ENCODE assay signal across 18 cellular contexts in genomic region chr2:238167761-238168160, GRCh38. TPM values are rescaled to one million over a fixed set of nuclear protein-coding genes. Genes with fewer than 3 reads are reported as not detected.
DNase-seq lines count a peak whose midpoint lies in the region; ATAC-seq and TF ChIP-seq lines count a peak whose summit lies in the region.
"Had no signal": no experiment of that assay in that cellular context is flagged by ENCODE, and none has a peak within 500 bp of the region (broad histone marks: within the 10 kb centered on the region; RNA-seq: fewer than 3 reads in every experiment).

No MANE protein-coding gene starts in this region.

- ATAC-seq in T-helper 17 cell (no peak), HG03196 (IDR thresholded peaks at IDR 0.05; ENCODE audit: unreplicated experiment) (no peak)
- ATAC-seq in stimulated activated naive B cell treated with anti-CD40 and anti-IgM and Interleukin-4, amounts not matched to agents 10 μg/mL and 1 μg/mL and 100 μg/mL, for 72 hours (replicated peaks), result no peak
- ATAC-seq: sciatic nerve had no signal

- no peak for TF ChIP-seq EP300 in suprapubic skin (IDR thresholded peaks at IDR 0.05)

- H4K20me1 ChIP-seq in GM23248 (ENCODE audit: insufficient read depth), result no peaks in the 10 kb centered on the region

- no peak overlapping the region for H3K9ac ChIP-seq in GM23248

- no peak for TF ChIP-seq CTCF in fibroblast of mammary gland (conservative IDR thresholded peaks at IDR 0.05; ENCODE audit: control insufficient read depth, insufficient read depth, low read depth, low read length)
- TF ChIP-seq CTCF in suprapubic skin (IDR thresholded peaks at IDR 0.05), result no peak

- H3K27me3 Mint-ChIP-seq in T-helper 17 cell, result peaks cover 10% of the 10 kb centered on the region
- peaks cover 18 to 20% of the 10 kb centered on the region in 2 donors for H3K27me3 Mint-ChIP-seq in stimulated activated naive B cell treated with anti-CD40 and anti-IgM and Interleukin-4, amounts not matched to agents 10 μg/mL and 1 μg/mL and 100 μg/mL, for 72 hours
- H3K27me3 Mint-ChIP-seq in activated CD4-positive, alpha-beta T cell treated with anti-CD3 and anti-CD28 coated beads, Interleukin-2, amount 10 ng/mL, durations not matched to agents 24 days and 14 days, result peaks cover 11% of the 10 kb centered on the region

- TF ChIP-seq POLR2A in suprapubic skin (IDR thresholded peaks at IDR 0.05), result no peak

- H3K27ac ChIP-seq in GM23248 (peak overlapping the region; percentile 96; the same call in 1 of the 2 replicates), suprapubic skin (no peak overlapping the region)
- H3K27ac ChIP-seq: testis had no signal

- H3K9me3 Mint-ChIP-seq in stimulated activated naive B cell treated with anti-CD40 and anti-IgM and Interleukin-4, amounts not matched to agents 10 μg/mL and 1 μg/mL and 100 μg/mL, for 72 hours, result no peaks in the 10 kb centered on the region
- no peaks in the 10 kb centered on the region for H3K9me3 Mint-ChIP-seq in activated CD4-positive, alpha-beta T cell treated with anti-CD3 and anti-CD28 coated beads, Interleukin-2, amount 10 ng/mL, durations not matched to agents 24 days and 14 days
- H3K9me3 Mint-ChIP-seq: activated CD4-positive, alpha-beta memory T cell treated with anti-CD3 and anti-CD28 coated beads, Interleukin-2, amount 10 ng/mL, durations not matched to agents 7 days and 5 days; mesothelial cell of epicardium had no signal

- no peaks in the 10 kb centered on the region for H3K9me3 ChIP-seq in GM23248 (ENCODE audit: low read depth)
- H3K9me3 ChIP-seq in T-helper 17 cell (ENCODE audit: control insufficient read depth, low read length, poor library complexity, severe bottlenecking), result no peaks in the 10 kb centered on the region
- H3K9me3 ChIP-seq in suprapubic skin, result no peaks in the 10 kb centered on the region
- H3K9me3 ChIP-seq: heart left ventricle, testis had no signal

- H2AFZ ChIP-seq in GM23248, result no peak overlapping the region

- H3K9me2 ChIP-seq in GM23248 (ENCODE audit: insufficient read depth), result no peaks in the 10 kb centered on the region

- H3K36me3 ChIP-seq in GM23248 (ENCODE audit: low read depth) (peaks cover 4% of the 10 kb centered on the region; the same call in 1 of the 2 replicates), suprapubic skin (peaks cover 51% of the 10 kb centered on the region)

- H3K36me3 Mint-ChIP-seq in T-helper 17 cell (ENCODE audit: low read depth), result peaks cover 6% of the 10 kb centered on the region
- H3K36me3 Mint-ChIP-seq in stimulated activated naive B cell treated with anti-CD40 and anti-IgM and Interleukin-4, amounts not matched to agents 10 μg/mL and 1 μg/mL and 100 μg/mL, for 72 hours, result peaks cover 42 to 61% of the 10 kb centered on the region in 2 donors
- H3K36me3 Mint-ChIP-seq in activated CD4-positive, alpha-beta T cell treated with anti-CD3 and anti-CD28 coated beads, Interleukin-2, amount 10 ng/mL, durations not matched to agents 24 days and 14 days (ENCODE audit: low read depth), result peaks cover 25% of the 10 kb centered on the region

- H3K27ac Mint-ChIP-seq in T-helper 17 cell, result peak overlapping the region; percentile 11
- peak overlapping the region; percentile 20 for H3K27ac Mint-ChIP-seq in stimulated activated naive B cell treated with anti-CD40 and anti-IgM and Interleukin-4, amounts not matched to agents 10 μg/mL and 1 μg/mL and 100 μg/mL, for 72 hours
- no peak overlapping the region for H3K27ac Mint-ChIP-seq in activated CD4-positive, alpha-beta T cell treated with anti-CD3 and anti-CD28 coated beads, Interleukin-2, amount 10 ng/mL, durations not matched to agents 24 days and 14 days
- H3K27ac Mint-ChIP-seq: activated CD4-positive, alpha-beta memory T cell treated with anti-CD3 and anti-CD28 coated beads, Interleukin-2, amount 10 ng/mL, durations not matched to agents 7 days and 5 days; mesothelial cell of epicardium had no signal

- H3K4me3 ChIP-seq in GM23248 (no peak overlapping the region), fibroblast of mammary gland (ENCODE audit: control insufficient read depth, low read depth, low read length) (no peak overlapping the region), suprapubic skin (no peak overlapping the region)
- H3K4me3 ChIP-seq: heart left ventricle, testis had no signal

- H3K4me1 ChIP-seq in GM23248 (ENCODE audit: insufficient read depth), result peaks cover 40% of the 10 kb centered on the region
- peaks cover 28% of the 10 kb centered on the region for H3K4me1 ChIP-seq in suprapubic skin

- H3K4me2 ChIP-seq in GM23248 (ENCODE audit: unreplicated experiment), result peak overlapping the region; percentile 83

- H3K4me3 Mint-ChIP-seq in T-helper 17 cell, result peak overlapping the region; percentile 15
- H3K4me3 Mint-ChIP-seq in stimulated activated naive B cell treated with anti-CD40 and anti-IgM and Interleukin-4, amounts not matched to agents 10 μg/mL and 1 μg/mL and 100 μg/mL, for 72 hours, result no peak overlapping the region
- no peak overlapping the region for H3K4me3 Mint-ChIP-seq in activated CD4-positive, alpha-beta T cell treated with anti-CD3 and anti-CD28 coated beads, Interleukin-2, amount 10 ng/mL, durations not matched to agents 24 days and 14 days
- H3K4me3 Mint-ChIP-seq: activated CD4-positive, alpha-beta memory T cell treated with anti-CD3 and anti-CD28 coated beads, Interleukin-2, amount 10 ng/mL, durations not matched to agents 7 days and 5 days; mesothelial cell of epicardium had no signal

- in situ Hi-C loops in GM23248 (cut with MboI), result no loop called here

- H3K27me3 ChIP-seq in GM23248 (replicated peaks; ENCODE audit: insufficient read depth) (no peaks in the 10 kb centered on the region), suprapubic skin (peaks cover 23% of the 10 kb centered on the region)
- H3K27me3 ChIP-seq: testis had no signal

- H3F3A ChIP-seq in GM23248 (ENCODE audit: insufficient read depth), result peaks cover 41% of the 10 kb centered on the region

- H3K79me2 ChIP-seq in GM23248 (ENCODE audit: insufficient read depth), result peaks cover 10% of the 10 kb centered on the region; the same call in 1 of the 2 replicates

- peaks cover 7% of the 10 kb centered on the region for H3K4me1 Mint-ChIP-seq in T-helper 17 cell
- H3K4me1 Mint-ChIP-seq in stimulated activated naive B cell treated with anti-CD40 and anti-IgM and Interleukin-4, amounts not matched to agents 10 μg/mL and 1 μg/mL and 100 μg/mL, for 72 hours, result peaks cover 12 to 19% of the 10 kb centered on the region in 2 donors
- no peaks in the 10 kb centered on the region for H3K4me1 Mint-ChIP-seq in activated CD4-positive, alpha-beta T cell treated with anti-CD3 and anti-CD28 coated beads, Interleukin-2, amount 10 ng/mL, durations not matched to agents 24 days and 14 days
- H3K4me1 Mint-ChIP-seq: mesothelial cell of epicardium had no signal

- WGBS in GM23248 (ENCODE audit: low coverage in 1 of 2, low lambda C conversion rate in 2 of 2, missing lambda C conversion rate in 2 of 2), 2 experiments, result 83 to 84% methylated on average over 8 of the region's 8 CpGs
- WGBS in suprapubic skin, result 82% methylated on average over 8 of the region's 8 CpGs

- peak; percentile 53 for DNase-seq in GM23248
- no peak for DNase-seq in T-helper 17 cell
- peak; percentile 69 for DNase-seq in fibroblast of mammary gland (ENCODE audit: low read depth)
- no peak for DNase-seq in stimulated activated naive B cell treated with anti-CD40 and anti-IgM and Interleukin-4, amounts not matched to agents 10 μg/mL and 1 μg/mL and 100 μg/mL, for 72 hours
- no peak for DNase-seq in suprapubic skin (ENCODE audit: low spot score in 2 of 2)
- no peak for DNase-seq in activated CD4-positive, alpha-beta T cell treated with anti-CD3 and anti-CD28 coated beads, Interleukin-2, amount 10 ng/mL, durations not matched to agents 24 days and 14 days
- DNase-seq: activated CD4-positive, alpha-beta memory T cell treated with anti-CD3 and anti-CD28 coated beads, Interleukin-2, amount 10 ng/mL, durations not matched to agents 7 days and 5 days; amygdala; cortex of kidney; DMS53; MM.1S; NCI-H2081; NCI-H526 treated with DMSO at 0.1 percent for 48 hours; testis had no signal

- intact Hi-C loops in activated CD4-positive, alpha-beta T cell treated with anti-CD3 and anti-CD28 coated beads, Interleukin-2, amount 10 ng/mL, durations not matched to agents 24 days and 14 days (cut with micrococcal nuclease), result no loop called here

RNA-seq across cellular contexts. Expression of gene ERFE, which starts 9.0 kb away (rescaled TPM):
- 0.51 and 0.86 TPM in 2 replicates for total RNA-seq in GM23248 (2014; rRNA removed; shearing (Covaris generic))
- 0.41 and 0.79 TPM in 2 replicates for polyA plus RNA-seq in GM23248 (2016; fragmentation: Nextera tagmentation; extraction: Ambion mirVana)
- total RNA-seq in T-helper 17 cell, result not detected
- total RNA-seq in suprapubic skin, result not detected
- total RNA-seq in activated CD4-positive, alpha-beta T cell treated with anti-CD3 and anti-CD28 coated beads, Interleukin-2, amount 10 ng/mL, durations not matched to agents 24 days and 14 days, result 0.24 and 0.37 TPM in 2 replicates
- total RNA-seq: activated CD4-positive, alpha-beta memory T cell treated with anti-CD3 and anti-CD28 coated beads, Interleukin-2, amount 10 ng/mL, durations not matched to agents 7 days and 5 days had no signal

RNA-seq across cellular contexts. Expression of gene KLHL30, which starts 29.3 kb away (rescaled TPM):
- total RNA-seq in GM23248 (2014; rRNA removed; shearing (Covaris generic)), result 0.11 TPM in 1 of 2 replicates, not detected in the other
- 0.05 TPM in 1 of 2 replicates, not detected in the other for polyA plus RNA-seq in GM23248 (2016; fragmentation: Nextera tagmentation; extraction: Ambion mirVana)
- total RNA-seq in T-helper 17 cell (not detected), suprapubic skin (under 1 TPM in 2 of 4 donors, not detected in 2; 0.13 to 0.23 TPM)
- total RNA-seq in activated CD4-positive, alpha-beta T cell treated with anti-CD3 and anti-CD28 coated beads, Interleukin-2, amount 10 ng/mL, durations not matched to agents 24 days and 14 days, result not detected in 2 replicates
- total RNA-seq: activated CD4-positive, alpha-beta memory T cell treated with anti-CD3 and anti-CD28 coated beads, Interleukin-2, amount 10 ng/mL, durations not matched to agents 7 days and 5 days had no signal

RNA-seq across cellular contexts. Expression of gene ILKAP, which starts 35.7 kb away (rescaled TPM):
- total RNA-seq in GM23248 (2014; rRNA removed; shearing (Covaris generic)), result 6.3 and 11.9 TPM in 2 replicates
- polyA plus RNA-seq in GM23248 (2016; fragmentation: Nextera tagmentation; extraction: Ambion mirVana), result 34.1 and 35.0 TPM in 2 replicates
- total RNA-seq in T-helper 17 cell, result 100 to 1,000 TPM; 114 to 123 TPM
- total RNA-seq in suprapubic skin, result 10 to 100 TPM; 36.3 to 82.6 (median 49.6) TPM
- 74.4 and 77.4 TPM in 2 replicates for total RNA-seq in activated CD4-positive, alpha-beta T cell treated with anti-CD3 and anti-CD28 coated beads, Interleukin-2, amount 10 ng/mL, durations not matched to agents 24 days and 14 days

Comparison
In these comparisons a context has a peak if more than half of its experiments do, and no peak if none do; other contexts are left out.
1. DNase-seq: peak in GM23248 (single experiment) and fibroblast of mammary gland (single experiment); none in T-helper 17 cell (0 of 3), stimulated activated naive B cell treated with anti-CD40 and anti-IgM and Interleukin-4, amounts not matched to agents 10 μg/mL and 1 μg/mL and 100 μg/mL, for 72 hours (single experiment), suprapubic skin (0 of 2) and activated CD4-positive, alpha-beta T cell treated with anti-CD3 and anti-CD28 coated beads, Interleukin-2, amount 10 ng/mL, durations not matched to agents 24 days and 14 days (single experiment).